In genomic region chr6:127073222-127073621, GRCh38 we compare ENCODE assay signal across 26 cellular contexts. TPM values are rescaled to one million over a fixed set of nuclear protein-coding genes. Genes with fewer than 3 reads are reported as not detected.
DNase-seq lines count a peak whose midpoint lies in the region; ATAC-seq and TF ChIP-seq lines count a peak whose summit lies in the region.
"Had no signal": no experiment of that assay in that cellular context is flagged by ENCODE, and none has a peak within 500 bp of the region (broad histone marks: within the 10 kb centered on the region; RNA-seq: fewer than 3 reads in every experiment).

No MANE protein-coding gene starts in this region.

- no peak overlapping the region for H2BK120ac ChIP-seq in IMR-90 (ENCODE audit: low read depth, low read length)
- no peak overlapping the region for H2BK120ac ChIP-seq in mesenchymal stem cell (ENCODE audit: low read depth, low read length)

- no peak overlapping the region for H3K4me3 Mint-ChIP-seq in activated T-cell treated with anti-CD3 and anti-CD28 coated beads, Interleukin-2, amount 50 U/mL, for 4 hours
- H3K4me3 Mint-ChIP-seq in GM23338 = no peak overlapping the region
- H3K4me3 Mint-ChIP-seq: activated naive CD4-positive, alpha-beta T cell treated with anti-CD3 and anti-CD28 coated beads, Interleukin-2, amount 10 ng/mL, durations not matched to agents 7 days and 5 days; H9; memory B cell had no signal

- no peaks in the 10 kb centered on the region for H3F3A ChIP-seq in GM23338 (replicated peaks; ENCODE audit: low read depth)

- no peaks in the 10 kb centered on the region for H3K4me1 ChIP-seq in IMR-90 (ENCODE audit: control insufficient read depth, insufficient read depth, low read length)
- no peaks in the 10 kb centered on the region for H3K4me1 ChIP-seq in mesenchymal stem cell (ENCODE audit: control insufficient read depth, insufficient read depth, low read depth, low read length)
- H3K4me1 ChIP-seq in GM23338 (ENCODE audit: insufficient read depth) = peaks cover 31% of the 10 kb centered on the region
- H3K4me1 ChIP-seq: right lobe of liver, tibial artery had no signal

- no peak overlapping the region for H2BK15ac ChIP-seq in IMR-90 (ENCODE audit: low read depth, low read length)
- H2BK15ac ChIP-seq in mesenchymal stem cell (ENCODE audit: low read depth, poor library complexity, severe bottlenecking) = no peak overlapping the region

- H3K9me3 ChIP-seq in IMR-90 (ENCODE audit: control insufficient read depth, insufficient read depth, low read length) (no peaks in the 10 kb centered on the region), mesenchymal stem cell (ENCODE audit: control insufficient read depth, low read length) (no peaks in the 10 kb centered on the region)
- H3K9me3 ChIP-seq: neutrophil, right lobe of liver, tibial artery had no signal

- in situ Hi-C loops in IMR-90 (cut with MboI; ENCODE audit: low sequenced_read_pairs) = no loop called here

- WGBS in IMR-90 (ENCODE audit: extremely low coverage in 2 of 2, insufficient read length in 1 of 2), 2 experiments = no CpG with 5 or more reads among the region's 1 CpG
- WGBS in mesenchymal stem cell = no CpG with 5 or more reads among the region's 1 CpG

- TF ChIP-seq RAD21 in IMR-90 (IDR thresholded peaks at IDR 0.05; ENCODE audit: low read length) = no peak

- ATAC-seq in GM18861 (IDR thresholded peaks at IDR 0.05; ENCODE audit: unreplicated experiment) (peak; percentile 87), GM21528 (IDR thresholded peaks at IDR 0.05; ENCODE audit: low FRiP score, unreplicated experiment) (peak; percentile 58), HG03066 (IDR thresholded peaks at IDR 0.05; ENCODE audit: low read depth, unreplicated experiment) (peak; percentile 62), IMR-90 (ENCODE audit: low read depth) (no peak), GM23338 (no peak)
- no peak for ATAC-seq in activated T-cell treated with anti-CD3 and anti-CD28 coated beads, Interleukin-2, amount 50 U/mL, for 4 hours
- ATAC-seq: esophagus mucosa, right lobe of liver had no signal

- no peak overlapping the region for H2AK9ac ChIP-seq in IMR-90 (replicated peaks; ENCODE audit: low read depth, low read length, poor library complexity)

- no peak overlapping the region for H3K23ac ChIP-seq in IMR-90 (ENCODE audit: low read depth, low read length)
- H3K23ac ChIP-seq in mesenchymal stem cell (ENCODE audit: low read length in 2 of 2) = no peak overlapping the region

- H2AFZ ChIP-seq in IMR-90 (replicated peaks; ENCODE audit: low read length, poor library complexity) (no peak overlapping the region), mesenchymal stem cell (ENCODE audit: low read depth, low read length) (no peak overlapping the region), GM23338 (no peak overlapping the region)

- H3K79me1 ChIP-seq in IMR-90 (ENCODE audit: low read depth in 1 of 2, low read length in 2 of 2) (no peaks in the 10 kb centered on the region), mesenchymal stem cell (replicated peaks; ENCODE audit: low read length, poor library complexity, severe bottlenecking) (no peaks in the 10 kb centered on the region)

- no peak overlapping the region for H3K14ac ChIP-seq in IMR-90 (replicated peaks; ENCODE audit: low read depth, low read length)
- no peak overlapping the region for H3K14ac ChIP-seq in mesenchymal stem cell (ENCODE audit: low read length in 2 of 2)

- H3K4ac ChIP-seq in IMR-90 (ENCODE audit: low read depth, low read length) (no peak overlapping the region), mesenchymal stem cell (ENCODE audit: low read depth in 1 of 2, low read length in 2 of 2) (no peak overlapping the region)

- H3K4me2 ChIP-seq in IMR-90 (ENCODE audit: low read depth, low read length) (no peak overlapping the region), mesenchymal stem cell (ENCODE audit: low read length, poor library complexity, severe bottlenecking) (no peak overlapping the region), GM23338 (no peak overlapping the region)

- no peaks in the 10 kb centered on the region for H3K36me3 ChIP-seq in IMR-90 (ENCODE audit: control insufficient read depth, insufficient read depth, low read length)
- no peaks in the 10 kb centered on the region for H3K36me3 ChIP-seq in mesenchymal stem cell (ENCODE audit: control insufficient read depth in 1 of 2, insufficient read depth in 2 of 2, low read depth in 1 of 2, low read length in 2 of 2)
- H3K36me3 ChIP-seq in GM23338 (ENCODE audit: insufficient read depth) = no peaks in the 10 kb centered on the region
- H3K36me3 ChIP-seq: neutrophil, right lobe of liver, tibial artery had no signal

- no peaks in the 10 kb centered on the region for H4K20me1 ChIP-seq in IMR-90 (ENCODE audit: insufficient read depth, low read length)
- H4K20me1 ChIP-seq in GM23338 (replicated peaks; ENCODE audit: insufficient read depth) = no peaks in the 10 kb centered on the region

- intact Hi-C loops in IMR-90 (cut with micrococcal nuclease) = no loop called here

- H2BK5ac ChIP-seq in IMR-90 (ENCODE audit: low read depth, low read length, poor library complexity, severe bottlenecking) = no peak overlapping the region
- H2BK5ac ChIP-seq in mesenchymal stem cell (ENCODE audit: low read depth, low read length, poor library complexity, severe bottlenecking) = no peak overlapping the region

- H3K27ac Mint-ChIP-seq in GM23338 = no peak overlapping the region
- H3K27ac Mint-ChIP-seq: activated naive CD4-positive, alpha-beta T cell treated with anti-CD3 and anti-CD28 coated beads, Interleukin-2, amount 10 ng/mL, durations not matched to agents 7 days and 5 days; H9; memory B cell had no signal

- DNase-seq in IMR-90 (peak; percentile 7), NCI-H2196 (lab: John Stamatoyannopoulos, UW; ENCODE audit: unreplicated experiment) (no peak), mesenchymal stem cell (no peak), GM23338 (ENCODE audit: low spot score) (no peak)
- DNase-seq in activated T-cell treated with anti-CD3 and anti-CD28 coated beads, Interleukin-2, amount 50 U/mL, for 4 hours = no peak
- DNase-seq: activated CD8-positive, alpha-beta memory T cell treated with anti-CD3 and anti-CD28 coated beads, Interleukin-2, amount 50 U/mL, for 48 hours; activated naive CD4-positive, alpha-beta T cell treated with anti-CD3 and anti-CD28 coated beads, Interleukin-2, amount 10 ng/mL, durations not matched to agents 7 days and 5 days; dermis blood vessel endothelial cell; DMS 273 treated with DMSO at 0.1 percent for 48 hours; glutamatergic neuron; H9; KG1; NCI-H1417; NCI-H226; right lobe of liver; SIG-M5; stimulated activated CD4-positive, alpha-beta T cell treated with anti-CD3 and anti-CD28 coated beads, Interleukin-4, amount 100 ng/mL, for 1 hour; tibial artery had no signal

- H4K5ac ChIP-seq in IMR-90 (ENCODE audit: low read depth, low read length) = no peak overlapping the region

- H3K27me3 ChIP-seq in IMR-90 (ENCODE audit: control insufficient read depth, insufficient read depth, low read length) (no peaks in the 10 kb centered on the region), mesenchymal stem cell (ENCODE audit: control insufficient read depth in 1 of 2, insufficient read depth in 1 of 2, low read length in 2 of 2) (no peaks in the 10 kb centered on the region), GM23338 (ENCODE audit: insufficient read depth) (no peaks in the 10 kb centered on the region)
- H3K27me3 ChIP-seq: neutrophil, right lobe of liver, tibial artery had no signal

- H3K9me3 Mint-ChIP-seq in activated T-cell treated with anti-CD3 and anti-CD28 coated beads, Interleukin-2, amount 50 U/mL, for 4 hours = no peaks in the 10 kb centered on the region
- no peaks in the 10 kb centered on the region for H3K9me3 Mint-ChIP-seq in GM23338
- H3K9me3 Mint-ChIP-seq: activated naive CD4-positive, alpha-beta T cell treated with anti-CD3 and anti-CD28 coated beads, Interleukin-2, amount 10 ng/mL, durations not matched to agents 7 days and 5 days; H9; memory B cell had no signal

- H3K18ac ChIP-seq in IMR-90 (ENCODE audit: low read depth, low read length) = no peak overlapping the region
- no peak overlapping the region for H3K18ac ChIP-seq in mesenchymal stem cell (ENCODE audit: low read depth in 1 of 2, low read length in 2 of 2)

- peaks cover 5% of the 10 kb centered on the region for H3K27me3 Mint-ChIP-seq in activated T-cell treated with anti-CD3 and anti-CD28 coated beads, Interleukin-2, amount 50 U/mL, for 4 hours (ENCODE audit: low read depth)
- no peaks in the 10 kb centered on the region for H3K27me3 Mint-ChIP-seq in GM23338 (ENCODE audit: insufficient read depth, low read depth, poor library complexity)
- H3K27me3 Mint-ChIP-seq: activated naive CD4-positive, alpha-beta T cell treated with anti-CD3 and anti-CD28 coated beads, Interleukin-2, amount 10 ng/mL, durations not matched to agents 7 days and 5 days had no signal

- H2AK5ac ChIP-seq in IMR-90 (ENCODE audit: low read depth, low read length) = no peak overlapping the region
- no peak overlapping the region for H2AK5ac ChIP-seq in mesenchymal stem cell (ENCODE audit: low read length, severe bottlenecking)

- H4K8ac ChIP-seq in IMR-90 (ENCODE audit: low read depth in 2 of 2, low read length in 2 of 2) (no peak overlapping the region), mesenchymal stem cell (ENCODE audit: low read length) (no peak overlapping the region)

- no peak for TF ChIP-seq POLR2A in IMR-90 (IDR thresholded peaks at IDR 0.05; ENCODE audit: low read depth, low read length)

- no TSS peak for BruUV-seq in IMR-90 (replicated peaks; lab: Mats Ljungman, UMichigan)

- H3K4me3 ChIP-seq in IMR-90 (ENCODE audit: insufficient read depth, low read depth, low read length) (no peak overlapping the region), mesenchymal stem cell (ENCODE audit: insufficient read depth in 1 of 2, low read depth in 1 of 2, low read length in 2 of 2) (no peak overlapping the region), GM23338 (no peak overlapping the region)
- H3K4me3 ChIP-seq: right lobe of liver, tibial artery had no signal

- peaks cover 5% of the 10 kb centered on the region; the same call in 1 of the 2 replicates for H3K9me2 ChIP-seq in GM23338 (ENCODE audit: insufficient read depth)

- H3K27ac ChIP-seq in IMR-90 (ENCODE audit: insufficient read depth, low read length) (no peak overlapping the region), mesenchymal stem cell (ENCODE audit: low read length, poor library complexity, severe bottlenecking) (no peak overlapping the region), GM23338 (ENCODE audit: low read depth) (no peak overlapping the region)
- H3K27ac ChIP-seq: HL-60, neutrophil, right lobe of liver, tibial artery had no signal

- no peaks in the 10 kb centered on the region for H3K79me2 ChIP-seq in GM23338 (replicated peaks; ENCODE audit: insufficient read depth)

- H3K9ac ChIP-seq in IMR-90 (ENCODE audit: low read depth, low read length) (no peak overlapping the region), mesenchymal stem cell (ENCODE audit: low read length) (no peak overlapping the region)

- H3K36me3 Mint-ChIP-seq in activated T-cell treated with anti-CD3 and anti-CD28 coated beads, Interleukin-2, amount 50 U/mL, for 4 hours (ENCODE audit: insufficient read depth) = no peaks in the 10 kb centered on the region
- H3K36me3 Mint-ChIP-seq in GM23338 (ENCODE audit: low read depth) = no peaks in the 10 kb centered on the region
- H3K36me3 Mint-ChIP-seq: activated naive CD4-positive, alpha-beta T cell treated with anti-CD3 and anti-CD28 coated beads, Interleukin-2, amount 10 ng/mL, durations not matched to agents 7 days and 5 days; memory B cell had no signal

- H3K4me1 Mint-ChIP-seq in activated T-cell treated with anti-CD3 and anti-CD28 coated beads, Interleukin-2, amount 50 U/mL, for 4 hours (ENCODE audit: low read depth) = no peaks in the 10 kb centered on the region
- H3K4me1 Mint-ChIP-seq in GM23338 = peaks cover 19% of the 10 kb centered on the region; the same call in 2 of the 3 replicates
- H3K4me1 Mint-ChIP-seq: activated naive CD4-positive, alpha-beta T cell treated with anti-CD3 and anti-CD28 coated beads, Interleukin-2, amount 10 ng/mL, durations not matched to agents 7 days and 5 days; memory B cell had no signal

- POLR2A ChIA-PET in IMR-90 (lab: Charles Lee; ENCODE audit: unreplicated experiment) = no interaction called here

- H2BK12ac ChIP-seq in mesenchymal stem cell (ENCODE audit: low read length in 2 of 2) = no peak overlapping the region

- CTCF ChIA-PET in IMR-90 (lab: Yijun Ruan, JAX) = no interaction called here

- no peak overlapping the region for H4K91ac ChIP-seq in IMR-90 (ENCODE audit: insufficient read depth, low read depth, low read length)
- no peak overlapping the region for H4K91ac ChIP-seq in mesenchymal stem cell (ENCODE audit: low read length)

- TF ChIP-seq CTCF in IMR-90 (conservative IDR thresholded peaks at IDR 0.05; ENCODE audit: low read depth, low read length) = no peak
- no peak for TF ChIP-seq CTCF in GM23338 (conservative IDR thresholded peaks at IDR 0.05; ENCODE audit: low read depth in 2 of 2)

- H2BK20ac ChIP-seq in IMR-90 (ENCODE audit: low read depth, low read length) = no peak overlapping the region

- H3K9me1 ChIP-seq in IMR-90 (ENCODE audit: insufficient read depth, low read length) = no peaks in the 10 kb centered on the region

- H3K56ac ChIP-seq in IMR-90 (ENCODE audit: extremely low read depth, insufficient read depth, low read length) = no peak overlapping the region

- dilution Hi-C loops in IMR-90 (cut with HindIII; ENCODE audit: low sequenced_read_pairs, unreplicated experiment) = no loop called here

RNA-seq across cellular contexts. Expression of gene RSPO3, which starts 45.2 kb away (rescaled TPM):
- total RNA-seq in IMR-90 (2012; rRNA removed) = not detected in 2 replicates
- polyA plus RNA-seq in IMR-90 (2012; rRNA removed) (not detected in 2 replicates), GM23338 (2016; fragmentation: Nextera tagmentation; extraction: Ambion mirVana) (0.30 TPM in 1 of 2 replicates, not detected in the other)
- polyA plus RNA-seq in IMR-90 (2012; cell fraction: cytosol; rRNA removed) = not detected in 2 replicates
- polyA plus RNA-seq in IMR-90 (2012; cell fraction: nucleus; rRNA removed; ENCODE audit: low replicate concordance) = not detected in 2 replicates
- total RNA-seq in activated T-cell treated with anti-CD3 and anti-CD28 coated beads, Interleukin-2, amount 50 U/mL, for 4 hours = not detected
- 2.1 TPM for polyA plus RNA-seq in mesenchymal stem cell (2013, experiment 1 of 2)
- polyA plus RNA-seq in mesenchymal stem cell (2013, experiment 2 of 2) = 2.4 TPM
- not detected in 2 replicates for total RNA-seq in GM23338 (2014; rRNA removed; shearing (Covaris generic))
- total RNA-seq: H9; T-helper 2 cell treated with Interferon-gamma antibody and Interleukin-4, amounts not matched to agents 100 ng/mL and 5 ng/mL, for 36 hours had no signal

Comparison
In these comparisons a context has a peak if more than half of its experiments do, and no peak if none do; other contexts are left out.
1. ATAC-seq: peak in GM18861 (single experiment), GM21528 (single experiment) and HG03066 (single experiment); none in IMR-90 (single experiment), activated T-cell treated with anti-CD3 and anti-CD28 coated beads, Interleukin-2, amount 50 U/mL, for 4 hours (0 of 2) and GM23338 (single experiment).